In genomic region chr13:49214917-49215376, GRCh38 we compare ENCODE assay signal across 8 cellular contexts. TPM values are rescaled to one million over a fixed set of nuclear protein-coding genes. Genes with fewer than 3 reads are reported as not detected.
DNase-seq lines count a peak whose midpoint lies in the region; ATAC-seq, FAIRE-seq and TF ChIP-seq lines count a peak whose summit lies in the region.

No MANE protein-coding gene starts in this region.

- H3K27ac Mint-ChIP-seq in CD4-positive, alpha-beta T cell, result no peak overlapping the region
- H3K27ac Mint-ChIP-seq in immature natural killer cell, result peak overlapping the region; percentile 4 to 74 (median 46)

- peaks cover 8% of the 10 kb centered on the region for H3K36me3 Mint-ChIP-seq in CD4-positive, alpha-beta T cell (ENCODE audit: low read depth)
- peaks cover 5 to 10% (median 8%) of the 10 kb centered on the region in 3 donors for H3K36me3 Mint-ChIP-seq in immature natural killer cell

- 0 out of 2 replicates have a peak overlapping the region, but pooled peaks have one; percentile 63 for H2AFZ ChIP-seq in MM.1S (ENCODE audit: low read length)

- POLR2A ChIA-PET in CD4-positive, alpha-beta T cell (lab: Charles Lee), result interaction anchor here (0.6 to 1.0 kb wide), 3 partner anchors 9 to 682 kb away, joined by 3 read pairs; partner anchors contain the start of gene RCBTB2

- peak; percentile 89 for ATAC-seq in CD4-positive, alpha-beta T cell (ENCODE audit: poor library complexity)
- ATAC-seq in GM19328 (IDR thresholded peaks at IDR 0.05; ENCODE audit: unreplicated experiment) (peak; percentile 44), GM19035 (IDR thresholded peaks at IDR 0.05; ENCODE audit: unreplicated experiment) (no peak)

- H3K36me3 ChIP-seq in MM.1S (replicated peaks; ENCODE audit: insufficient read depth, low read length), result no peaks in the 10 kb centered on the region

- H3K9me2 ChIP-seq in MM.1S (replicated peaks; ENCODE audit: insufficient read depth, low read length), result no peaks in the 10 kb centered on the region

- H3K9me3 ChIP-seq in CD4-positive, alpha-beta T cell (ENCODE audit: control insufficient read depth, low read length), result no peaks in the 10 kb centered on the region
- no peaks in the 10 kb centered on the region for H3K9me3 ChIP-seq in MM.1S (replicated peaks; ENCODE audit: insufficient read depth, low read length)

- no peak overlapping the region for H3K4me3 ChIP-seq in MM.1S (ENCODE audit: low read length)

- H3K27me3 ChIP-seq in CD4-positive, alpha-beta T cell (ENCODE audit: control insufficient read depth, insufficient read depth, low read length), result peaks cover 24% of the 10 kb centered on the region
- H3K27me3 ChIP-seq in MM.1S (replicated peaks; ENCODE audit: insufficient read depth, low read length), result no peaks in the 10 kb centered on the region

- H3K4me1 Mint-ChIP-seq in CD4-positive, alpha-beta T cell (ENCODE audit: low read depth), result peaks cover 15% of the 10 kb centered on the region
- H3K4me1 Mint-ChIP-seq in immature natural killer cell, result peaks cover 12 to 17% of the 10 kb centered on the region in 2 donors

- no peak overlapping the region for H3K4me2 ChIP-seq in MM.1S (ENCODE audit: low read depth, low read length)

- no peak for FAIRE-seq in urothelium cell line (lab: Jason Lieb, UNC)

- H3K4me1 ChIP-seq in MM.1S (ENCODE audit: low read length), result no peaks in the 10 kb centered on the region

- peak; percentile 23 for TF ChIP-seq CTCF in CD4-positive, alpha-beta T cell (IDR thresholded peaks at IDR 0.05)
- peak; percentile 31 for TF ChIP-seq CTCF in MM.1S (IDR thresholded peaks at IDR 0.05; ENCODE audit: low read length)

- H3K27me3 Mint-ChIP-seq in CD4-positive, alpha-beta T cell, result peaks cover 43% of the 10 kb centered on the region
- H3K27me3 Mint-ChIP-seq in immature natural killer cell (ENCODE audit: low read depth in 3 of 3), result peaks cover 12 to 24% (median 15%) of the 10 kb centered on the region in 3 donors

- intact Hi-C loops in CD4-positive, alpha-beta T cell (cut with DNase I, micrococcal nuclease), result loop anchor here in 1 of 2 experiments (2.0 kb wide), 1 partner anchor 66 kb away; no protein-coding TSS in a partner anchor

- peak in 8 of 10 experiments; percentile 16 to 46 (median 26) for DNase-seq in CD4-positive, alpha-beta T cell
- DNase-seq in MM.1S (peak; percentile 54), immature natural killer cell (peak; percentile 14 to 28 (median 24)), urothelium cell line (ENCODE audit: low spot score) (peak; percentile 33), NCI-H2227 (lab: John Stamatoyannopoulos, UW; ENCODE audit: unreplicated experiment) (no peak)
- DNase-seq in activated CD8-positive, alpha-beta memory T cell treated with anti-CD3 and anti-CD28 coated beads, Interleukin-2, amount 50 U/mL, for 4 hours, result peak; percentile 35

- no peaks in the 10 kb centered on the region for H3K79me2 ChIP-seq in MM.1S (ENCODE audit: low read length)

- no peaks in the 10 kb centered on the region for H4K20me1 ChIP-seq in MM.1S (ENCODE audit: insufficient read depth, low read length)

- H3K9ac ChIP-seq in MM.1S (ENCODE audit: low read length), result no peak overlapping the region

- H3K4me3 Mint-ChIP-seq in CD4-positive, alpha-beta T cell, result no peak overlapping the region
- H3K4me3 Mint-ChIP-seq in immature natural killer cell, result peak overlapping the region in 4 of 5 donors; percentile 19 to 51 (median 32)

- H3F3A ChIP-seq in MM.1S (ENCODE audit: insufficient read depth, low read length), result no peaks in the 10 kb centered on the region

- H3K9me3 Mint-ChIP-seq in CD4-positive, alpha-beta T cell, result no peaks in the 10 kb centered on the region
- no peaks in the 10 kb centered on the region for H3K9me3 Mint-ChIP-seq in immature natural killer cell

- H3K27ac ChIP-seq in CD4-positive, alpha-beta T cell (ENCODE audit: low read depth, low read length), result no peak overlapping the region
- no peak overlapping the region for H3K27ac ChIP-seq in MM.1S (ENCODE audit: low read length)

- CTCF ChIA-PET in CD4-positive, alpha-beta T cell (lab: Charles Lee), result interaction anchor here (1.1 to 1.3 kb wide), 2 partner anchors 10 to 392 kb away, joined by 3 to 5 read pairs; no protein-coding TSS in a partner anchor

RNA-seq across cellular contexts. Expression of gene MLNR, which starts 5.2 kb away (rescaled TPM):
- not detected for total RNA-seq in CD4-positive, alpha-beta T cell
- polyA plus RNA-seq in immature natural killer cell, result not detected

RNA-seq across cellular contexts. Expression of gene CDADC1, which starts 32.8 kb away (rescaled TPM):
- total RNA-seq in CD4-positive, alpha-beta T cell, result 10 to 100 TPM in 1 of 2 experiments, 1 to 10 TPM in 1; 9.1 to 11.3 TPM
- polyA plus RNA-seq in immature natural killer cell, result 10 to 100 TPM; 11.2 to 17.9 (median 13.0) TPM
